ENCODE assay signal across 8 cellular contexts in genomic region chr17:21513012-21513570, GRCh38.
A peak's percentile ranks its signal among the peaks of the same experiment; 100 is the strongest.
DNase-seq lines count a peak whose midpoint lies in the region; ATAC-seq, FAIRE-seq and TF ChIP-seq lines count a peak whose summit lies in the region.

No MANE protein-coding gene starts in this region.

- ATAC-seq in GM21360 (IDR thresholded peaks at IDR 0.05; ENCODE audit: unreplicated experiment), result peak; percentile 59
- ATAC-seq in activated CD4-positive, CD25-positive, alpha-beta regulatory T cell treated with anti-CD3 and anti-CD28 coated beads, Interleukin-2, amount 50 U/mL, for 24 hours, result peak; percentile 61 to 65
- ATAC-seq in GM21528 (IDR thresholded peaks at IDR 0.05; ENCODE audit: low FRiP score, unreplicated experiment), result no peak

- intact Hi-C loops in kidney (cut with DNase I), result loop anchor here (5.0 to 10.0 kb wide), 2 partner anchors 58 to 386 kb away; partner anchors contain the start of gene DHRS7B

- DNase-seq in Ammon's horn (ENCODE audit: low spot score) (peak; percentile 83), NCI-H2171 treated with DMSO at 0.1 percent for 48 hours (lab: John Stamatoyannopoulos, UW) (peak; percentile 57), caudate nucleus (lab: John Stamatoyannopoulos, UW) (peak in 54 of 61 donors; percentile 4 to 71 (median 46)), kidney (peak; percentile 91)
- peak; percentile 55 to 69 for DNase-seq in stimulated activated CD4-positive, alpha-beta T cell treated with anti-CD3 and anti-CD28 coated beads, Interleukin-15, amount 100 ng/mL, for 48 hours (ENCODE audit: low read depth in 2 of 2)

- H3K27ac ChIP-seq in caudate nucleus (ENCODE audit: low read depth, low read length) (no peak overlapping the region), kidney (ENCODE audit: low read depth in 2 of 2, low read length in 2 of 2) (no peak overlapping the region)

- H3K36me3 ChIP-seq in kidney (ENCODE audit: control insufficient read depth in 1 of 2, insufficient read depth in 2 of 2, low read length in 2 of 2), result no peaks in the 10 kb centered on the region

- peaks cover 0 to 5% of the 10 kb centered on the region in 2 donors for H3K4me1 ChIP-seq in kidney (ENCODE audit: control insufficient read depth in 1 of 2, insufficient read depth in 1 of 2, low read depth in 1 of 2, low read length in 2 of 2)

- H3K9me3 ChIP-seq in kidney (ENCODE audit: control insufficient read depth in 1 of 2, low read length in 2 of 2), result no peaks in the 10 kb centered on the region

- peak; percentile 97 for FAIRE-seq in kidney (lab: Jason Lieb, UNC)

- peak; percentile 91 for TF ChIP-seq CTCF in kidney (IDR thresholded peaks at IDR 0.05; ENCODE audit: borderline replicate concordance, extremely low read depth, insufficient read depth)

- H3K4me3 ChIP-seq in kidney (ENCODE audit: low read length in 2 of 2), result peak overlapping the region in 1 of 2 donors; percentile 23

- no peak overlapping the region for H3K9ac ChIP-seq in kidney (ENCODE audit: low read length in 2 of 2)
